ENCODE assay signal across 8 cellular contexts in genomic region chr2:54704688-54705605, GRCh38. TPM values are rescaled to one million over a fixed set of nuclear protein-coding genes. Genes with fewer than 3 reads are reported as not detected.
A peak's percentile ranks its signal among the peaks of the same experiment; 100 is the strongest.
DNase-seq lines count a peak whose midpoint lies in the region; ATAC-seq, FAIRE-seq and TF ChIP-seq lines count a peak whose summit lies in the region.

No MANE protein-coding gene starts in this region.

- H3K27me3 ChIP-seq in endothelial cell of umbilical vein (ENCODE audit: control insufficient read depth in 2 of 2, insufficient read depth in 2 of 2, low read length in 2 of 2), result peaks cover 0 to 9% of the 10 kb centered on the region in 2 experiments

- no peaks in the 10 kb centered on the region for H3K36me3 Mint-ChIP-seq in nephron (ENCODE audit: low read depth)

- no peaks in the 10 kb centered on the region for H4K20me1 ChIP-seq in endothelial cell of umbilical vein (replicated peaks; ENCODE audit: control insufficient read depth, extremely low read depth, insufficient read depth, low read length)

- POLR2A ChIA-PET in endothelial cell of umbilical vein (lab: Charles Lee), result interaction anchor here (0.6 to 1.1 kb wide), 2 partner anchors 19 to 598 kb away, joined by 3 read pairs; no protein-coding TSS in a partner anchor

- no peaks in the 10 kb centered on the region for H3K36me3 ChIP-seq in endothelial cell of umbilical vein (ENCODE audit: control insufficient read depth in 2 of 2, extremely low read depth in 1 of 2, insufficient read depth in 2 of 2, low read length in 2 of 2)

- no peak overlapping the region for H3K27ac Mint-ChIP-seq in nephron

- TF ChIP-seq CTCF in GM12864 (IDR thresholded peaks at IDR 0.05; ENCODE audit: low read depth, low read length, missing control alignments) (peak; percentile 25), endothelial cell of umbilical vein (IDR thresholded peaks at IDR 0.05; ENCODE audit: extremely low read depth in 1 of 2, insufficient read depth in 1 of 2, low read depth in 1 of 2, low read length in 2 of 2) (peak; percentile 14 to 20), nephron (IDR thresholded peaks at IDR 0.05; ENCODE audit: unreplicated experiment in 3 of 3) (peak; percentile 57 to 76 (median 63))

- no peak for ATAC-seq in HG03378 (IDR thresholded peaks at IDR 0.05; ENCODE audit: unreplicated experiment)

- no peak overlapping the region for H3K4me2 ChIP-seq in endothelial cell of umbilical vein (ENCODE audit: insufficient read depth, low read length)

- H3K4me3 Mint-ChIP-seq in nephron, result no peak overlapping the region

- H3K9me3 Mint-ChIP-seq in nephron, result peaks cover 11% of the 10 kb centered on the region

- dilution Hi-C loops in endothelial cell of umbilical vein (cut with MboI; ENCODE audit: extremely low pct_ligation_motif_present, low sequenced_read_pairs), result no loop called here

- no peak overlapping the region for H3K9ac ChIP-seq in endothelial cell of umbilical vein (replicated peaks; ENCODE audit: extremely low read depth, insufficient read depth, low read length)

- H3K27me3 Mint-ChIP-seq in nephron (ENCODE audit: low read depth), result no peaks in the 10 kb centered on the region

- H3K79me2 ChIP-seq in endothelial cell of umbilical vein (ENCODE audit: control insufficient read depth, insufficient read depth, low read length), result no peaks in the 10 kb centered on the region

- CTCF ChIA-PET in endothelial cell of umbilical vein (lab: Charles Lee), result interaction anchor here (0.5 to 8.5 kb wide), 67 partner anchors 8 to 1282 kb away, joined by 3 to 295 read pairs (median 4); partner anchors contain the start of genes ACYP2, ASB3, CHAC2 and ERLEC1

- H3K4me1 ChIP-seq in endothelial cell of umbilical vein (ENCODE audit: control insufficient read depth, extremely low read depth, insufficient read depth, low read length), result peaks cover 8% of the 10 kb centered on the region

- H3K27ac ChIP-seq in endothelial cell of umbilical vein (ENCODE audit: insufficient read depth, low read depth, low read length), result no peak overlapping the region

- no peak overlapping the region for H3K4me3 ChIP-seq in GM12864 (ENCODE audit: low read depth, low read length)
- no peak overlapping the region for H3K4me3 ChIP-seq in endothelial cell of umbilical vein (replicated peaks in 1 of 3; ENCODE audit: insufficient read depth in 1 of 3, low read depth in 1 of 3, low read length in 3 of 3)

- BruUV-seq in endothelial cell of umbilical vein (replicated peaks; lab: Mats Ljungman, UMichigan), result no TSS peak

- H3K9me3 ChIP-seq in endothelial cell of umbilical vein (replicated peaks; ENCODE audit: control insufficient read depth, insufficient read depth, low read length), result no peaks in the 10 kb centered on the region

- in situ Hi-C loops in KBM-7 (cut with MboI; ENCODE audit: low pct_unique_long_range_greater_than_20kb, low sequenced_read_pairs), result no loop called here

- H3K4me1 Mint-ChIP-seq in nephron, result no peaks in the 10 kb centered on the region

- no peak for TF ChIP-seq POLR2A in endothelial cell of umbilical vein (IDR thresholded peaks at IDR 0.05; ENCODE audit: low read depth, low read length)

- DNase-seq in A172 (ENCODE audit: low spot score) (peak; percentile 57), GM12864 (ENCODE audit: low read depth) (no peak), KBM-7 (peak; percentile 58), RKO (ENCODE audit: low spot score) (peak; percentile 76), endothelial cell of umbilical vein (ENCODE audit: low read depth, low spot score) (peak; percentile 71)
- no peak for DNase-seq in activated CD8-positive, alpha-beta memory T cell treated with anti-CD3 and anti-CD28 coated beads, Interleukin-2, amount 50 U/mL, for 4 hours

- FAIRE-seq in endothelial cell of umbilical vein (lab: Jason Lieb, UNC), result no peak

- no peak overlapping the region for H2AFZ ChIP-seq in endothelial cell of umbilical vein (ENCODE audit: low read depth, low read length)

- intact Hi-C loops in endothelial cell of umbilical vein (cut with micrococcal nuclease), result loop anchor here (1.0 to 10.0 kb wide), 7 partner anchors 40 to 1280 kb away; partner anchors contain the start of gene ACYP2

- H3K9me1 ChIP-seq in endothelial cell of umbilical vein (replicated peaks; ENCODE audit: control insufficient read depth, extremely low read depth, insufficient read depth, low read length), result no peaks in the 10 kb centered on the region

TF ChIP-seq in endothelial cell of umbilical vein, 7 proteins besides CTCF, POLR2A, EP300 and RAD21:
- TF ChIP-seq MYC (IDR thresholded peaks at IDR 0.05; ENCODE audit: low read depth, low read length), result no peak
- peak; percentile 2 for TF ChIP-seq GATA2 (IDR thresholded peaks at IDR 0.05; ENCODE audit: insufficient read depth, insufficient read length, low read depth, low read length)

RNA-seq across cellular contexts. Expression of gene EML6, which starts 18.5 kb away (rescaled TPM):
- total RNA-seq in A172 (2014; rRNA removed; shearing (Covaris generic)), result 0.67 and 5.1 TPM in 2 replicates
- 1.3 and 2.1 TPM in 2 replicates for total RNA-seq in endothelial cell of umbilical vein
- 0.79 and 0.80 TPM in 2 replicates for polyA plus RNA-seq in endothelial cell of umbilical vein
- 0.35 and 0.79 TPM in 2 replicates for polyA plus RNA-seq in endothelial cell of umbilical vein (2011; cell fraction: cytosol; rRNA removed)
- 1.7 and 3.3 TPM in 2 replicates for polyA plus RNA-seq in endothelial cell of umbilical vein (2011; cell fraction: nucleus; rRNA removed)
- polyA plus RNA-seq in endothelial cell of umbilical vein (2012), result 0.54 and 0.67 TPM in 2 replicates
- polyA minus RNA-seq in endothelial cell of umbilical vein, result 2.7 and 3.1 TPM in 2 replicates
- polyA minus RNA-seq in endothelial cell of umbilical vein (2011; cell fraction: cytosol; rRNA and poly(A)+ RNA removed), result 2.6 TPM
- polyA minus RNA-seq in endothelial cell of umbilical vein (2011; cell fraction: nucleus; rRNA and poly(A)+ RNA removed), result 0.77 and 4.0 TPM in 2 replicates

Comparison
In these comparisons a context has a peak if more than half of its experiments do, and no peak if none do; other contexts are left out.
1. DNase-seq: peak in A172 (single experiment), KBM-7 (single experiment), RKO (single experiment) and endothelial cell of umbilical vein (single experiment); none in GM12864 (single experiment) and activated CD8-positive, alpha-beta memory T cell treated with anti-CD3 and anti-CD28 coated beads, Interleukin-2, amount 50 U/mL, for 4 hours (single experiment).
2. Peak in every context shown above with its lines, with median percentiles within 50 percentile points of each other: CTCF ChIP-seq.